Comparison of ENCODE assay signal across 1 cellular context in genomic region chr3:188720636-188721035, GRCh38.
TF ChIP-seq lines count a peak whose summit lies in the region.

No MANE protein-coding gene starts in this region.

TF ChIP-seq in HepG2, 621 proteins besides CTCF, POLR2A, EP300 and RAD21 (continued from another document and continues in another):
- TF ChIP-seq ZNF782 (CRISPR knock-in tag; IDR thresholded peaks at IDR 0.05; ENCODE audit: borderline replicate concordance) = no peak
- TF ChIP-seq SP5 (CRISPR knock-in tag; IDR thresholded peaks at IDR 0.05; ENCODE audit: borderline replicate concordance, low read depth) = peak; percentile 41; the same call in 1 of the 2 replicates
- TF ChIP-seq ZNF350 (CRISPR knock-in tag; IDR thresholded peaks at IDR 0.05; ENCODE audit: borderline replicate concordance, low read depth) = no peak
- TF ChIP-seq NRL (CRISPR knock-in tag; IDR thresholded peaks at IDR 0.05; ENCODE audit: borderline replicate concordance) = no peak
- TF ChIP-seq ARNT2 (CRISPR knock-in tag; IDR thresholded peaks at IDR 0.05; ENCODE audit: low read depth) = no peak
- TF ChIP-seq ZNF431 (CRISPR knock-in tag; IDR thresholded peaks at IDR 0.05; ENCODE audit: borderline replicate concordance, low read depth) = no peak
- TF ChIP-seq ARID5B (CRISPR knock-in tag; IDR thresholded peaks at IDR 0.05) = peak; percentile 99
- no peak for TF ChIP-seq ZNF776 (CRISPR knock-in tag; IDR thresholded peaks at IDR 0.05)
- no peak for TF ChIP-seq ZNF703 (CRISPR knock-in tag; IDR thresholded peaks at IDR 0.05; ENCODE audit: borderline replicate concordance)
- no peak for TF ChIP-seq JUND (CRISPR knock-in tag; IDR thresholded peaks at IDR 0.05)
- TF ChIP-seq FOXK2 (IDR thresholded peaks at IDR 0.05) = peak; percentile 64; the same call in 1 of the 2 replicates
- TF ChIP-seq BRCA1 (CRISPR knock-in tag; IDR thresholded peaks at IDR 0.05) = peak; percentile 96
- no peak for TF ChIP-seq MATR3 (CRISPR knock-in tag; IDR thresholded peaks at IDR 0.05)
- TF ChIP-seq THAP11 (CRISPR knock-in tag; IDR thresholded peaks at IDR 0.05) = peak; percentile 73
- no peak for TF ChIP-seq ZNF558 (CRISPR knock-in tag; IDR thresholded peaks at IDR 0.05; ENCODE audit: borderline replicate concordance)
- no peak for TF ChIP-seq DMTF1 (CRISPR knock-in tag; IDR thresholded peaks at IDR 0.05)
- TF ChIP-seq ZNF10 (CRISPR knock-in tag; IDR thresholded peaks at IDR 0.05; ENCODE audit: borderline replicate concordance, low read depth) = no peak
- no peak for TF ChIP-seq NFATC3 (CRISPR knock-in tag; IDR thresholded peaks at IDR 0.05)
- peak; percentile 76; the same call in 1 of the 2 replicates for TF ChIP-seq HOXA3 (CRISPR knock-in tag; IDR thresholded peaks at IDR 0.05)
- no peak for TF ChIP-seq ZNF441 (CRISPR knock-in tag; IDR thresholded peaks at IDR 0.05; ENCODE audit: borderline replicate concordance)
- TF ChIP-seq ELF3 (CRISPR knock-in tag; IDR thresholded peaks at IDR 0.05) = peak; percentile 82
- TF ChIP-seq TEAD3 (CRISPR knock-in tag; optimal IDR thresholded peaks at IDR 0.05; ENCODE audit: borderline replicate concordance) = peak; percentile 76
- TF ChIP-seq ZNF503 (CRISPR knock-in tag; IDR thresholded peaks at IDR 0.05) = peak; percentile 94
- TF ChIP-seq MED13 (CRISPR knock-in tag; IDR thresholded peaks at IDR 0.05) = peak; percentile 96
- TF ChIP-seq RARA (CRISPR knock-in tag; IDR thresholded peaks at IDR 0.05) = peak; percentile 97
- TF ChIP-seq RAD51 (IDR thresholded peaks at IDR 0.05; ENCODE audit: borderline replicate concordance) = no peak
- peak; percentile 96 for TF ChIP-seq NFIC (IDR thresholded peaks at IDR 0.05; ENCODE audit: low read length)
- TF ChIP-seq NFRKB (IDR thresholded peaks at IDR 0.05) = no peak
- no peak for TF ChIP-seq ELF4 (CRISPR knock-in tag; IDR thresholded peaks at IDR 0.05; ENCODE audit: borderline replicate concordance)
- no peak for TF ChIP-seq ZNF225 (CRISPR knock-in tag; IDR thresholded peaks at IDR 0.05)
- no peak for TF ChIP-seq GRHL1 (CRISPR knock-in tag; conservative IDR thresholded peaks at IDR 0.05)
- TF ChIP-seq EEA1 (CRISPR knock-in tag; IDR thresholded peaks at IDR 0.05; ENCODE audit: borderline replicate concordance) = no peak
- TF ChIP-seq GABPB1 (CRISPR knock-in tag; IDR thresholded peaks at IDR 0.05) = no peak
- TF ChIP-seq ZSCAN20 (CRISPR knock-in tag; IDR thresholded peaks at IDR 0.05; ENCODE audit: borderline replicate concordance) = no peak
- peak; percentile 98 for TF ChIP-seq HNF4A (CRISPR knock-in tag; IDR thresholded peaks at IDR 0.05)
- TF ChIP-seq U2AF1 (optimal IDR thresholded peaks at IDR 0.05; ENCODE audit: low read depth, low read length) = no peak
- peak; percentile 77 for TF ChIP-seq SMAD3 (CRISPR knock-in tag; IDR thresholded peaks at IDR 0.05)
- TF ChIP-seq TCF12 (IDR thresholded peaks at IDR 0.05) = no peak
- no peak; the same call in 1 of the 2 replicates for TF ChIP-seq TCF12 (CRISPR knock-in tag; IDR thresholded peaks at IDR 0.05)
- no peak for TF ChIP-seq PBX2 (CRISPR knock-in tag; IDR thresholded peaks at IDR 0.05)
- no peak for TF ChIP-seq KLF11 (CRISPR knock-in tag; IDR thresholded peaks at IDR 0.05)
- no peak for TF ChIP-seq ZNF17 (CRISPR knock-in tag; IDR thresholded peaks at IDR 0.05)
- no peak for TF ChIP-seq SRSF4 (IDR thresholded peaks at IDR 0.05; ENCODE audit: low read depth, low read length, poor library complexity, severe bottlenecking)
- peak; percentile 86; the same call in 1 of the 2 replicates for TF ChIP-seq KDM1A (CRISPR knock-in tag; IDR thresholded peaks at IDR 0.05)
- no peak for TF ChIP-seq ZNF75D (CRISPR knock-in tag; IDR thresholded peaks at IDR 0.05; ENCODE audit: borderline replicate concordance)
- TF ChIP-seq SMC3 (IDR thresholded peaks at IDR 0.05; ENCODE audit: low read length) = no peak
- no peak for TF ChIP-seq ZKSCAN1 (IDR thresholded peaks at IDR 0.05; ENCODE audit: low read length)
- peak; percentile 90 for TF ChIP-seq ZGPAT (CRISPR knock-in tag; IDR thresholded peaks at IDR 0.05)
- TF ChIP-seq ZNF614 (CRISPR knock-in tag; IDR thresholded peaks at IDR 0.05; ENCODE audit: borderline replicate concordance) = peak; percentile 86
- TF ChIP-seq CERS6 (CRISPR knock-in tag; IDR thresholded peaks at IDR 0.05) = no peak
- no peak for TF ChIP-seq TP53 (CRISPR knock-in tag; conservative IDR thresholded peaks at IDR 0.05)
- no peak for TF ChIP-seq ZNF570 (CRISPR knock-in tag; IDR thresholded peaks at IDR 0.05; ENCODE audit: borderline replicate concordance)
- TF ChIP-seq POGZ (CRISPR knock-in tag; IDR thresholded peaks at IDR 0.05) = peak; percentile 97
- no peak for TF ChIP-seq SMARCE1 (IDR thresholded peaks at IDR 0.05; ENCODE audit: borderline replicate concordance)
